Comparison of ENCODE assay signal across 8 cellular contexts in the genomic region with DNA sequence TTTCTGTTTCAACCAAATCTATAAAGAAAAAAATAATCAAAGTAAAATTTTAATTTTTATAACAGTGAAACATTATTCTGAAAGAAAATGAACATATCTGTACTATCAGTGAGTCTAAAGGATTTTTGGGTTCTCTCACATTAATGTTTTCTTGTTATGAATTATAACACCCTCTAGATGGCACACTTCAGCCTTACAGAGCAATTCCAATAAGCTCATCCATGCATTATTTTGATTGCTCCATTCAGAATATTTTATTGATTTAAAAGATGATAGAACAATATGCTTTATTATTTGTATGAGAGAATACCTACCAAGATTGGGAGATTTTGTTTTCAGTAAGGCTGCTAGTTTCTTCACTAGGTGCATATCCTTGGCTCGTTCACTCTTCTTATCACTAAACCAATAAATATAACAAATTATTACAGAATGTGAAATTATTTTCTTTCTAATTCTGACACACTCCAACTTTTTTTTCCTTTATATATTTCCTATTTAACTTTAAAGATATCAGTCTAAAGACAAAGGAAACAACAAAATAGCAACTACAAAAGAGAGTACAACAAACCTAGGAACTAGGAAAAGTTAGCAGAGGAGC.
DNase-seq lines count a peak whose midpoint lies in the region; ATAC-seq, FAIRE-seq and TF ChIP-seq lines count a peak whose summit lies in the region.

No MANE protein-coding gene starts in this region.

- intact Hi-C loops in mucosa of descending colon (cut with DNase I, micrococcal nuclease) = no loop called here

- H3K36me3 ChIP-seq in mucosa of descending colon (ENCODE audit: low read depth) = peaks cover 4% of the 10 kb centered on the region

- H3K9me3 ChIP-seq in mucosa of descending colon = no peaks in the 10 kb centered on the region

- DNase-seq in Ammon's horn (ENCODE audit: low spot score) (peak; percentile 46), GM19239 (ENCODE audit: insufficient read length, low spot score) (no peak), NCI-H446 treated with DMSO at 0.1 percent for 48 hours (lab: John Stamatoyannopoulos, UW) (peak; percentile 17), cerebellum (ENCODE audit: low spot score) (peak; percentile 44), pons (ENCODE audit: low spot score) (peak; percentile 48), omental fat pad (ENCODE audit: low spot score) (no peak), mucosa of descending colon (no peak)
- no peak for DNase-seq in activated CD8-positive, alpha-beta memory T cell treated with anti-CD3 and anti-CD28 coated beads, Interleukin-2, amount 50 U/mL, for 4 hours

- TF ChIP-seq CTCF in omental fat pad (IDR thresholded peaks at IDR 0.05) (no peak), mucosa of descending colon (IDR thresholded peaks at IDR 0.05) (no peak)

- FAIRE-seq in GM19239 (lab: Jason Lieb, UNC) = peak; percentile 53

- no peak for ATAC-seq in omental fat pad (ENCODE audit: low FRiP score)
- no peak for ATAC-seq in mucosa of descending colon

- H3K4me1 ChIP-seq in mucosa of descending colon (ENCODE audit: low read depth) = no peaks in the 10 kb centered on the region

- H3K4me3 ChIP-seq in mucosa of descending colon = no peak overlapping the region

Comparison
In these comparisons a context has a peak if more than half of its experiments do, and no peak if none do; other contexts are left out.
1. DNase-seq: peak in Ammon's horn (single experiment), NCI-H446 treated with DMSO at 0.1 percent for 48 hours (single experiment), cerebellum (single experiment) and pons (single experiment); none in GM19239 (single experiment), omental fat pad (single experiment), mucosa of descending colon (0 of 3) and activated CD8-positive, alpha-beta memory T cell treated with anti-CD3 and anti-CD28 coated beads, Interleukin-2, amount 50 U/mL, for 4 hours (single experiment).